ENCODE assay signal across 7 cellular contexts in the genomic region with DNA sequence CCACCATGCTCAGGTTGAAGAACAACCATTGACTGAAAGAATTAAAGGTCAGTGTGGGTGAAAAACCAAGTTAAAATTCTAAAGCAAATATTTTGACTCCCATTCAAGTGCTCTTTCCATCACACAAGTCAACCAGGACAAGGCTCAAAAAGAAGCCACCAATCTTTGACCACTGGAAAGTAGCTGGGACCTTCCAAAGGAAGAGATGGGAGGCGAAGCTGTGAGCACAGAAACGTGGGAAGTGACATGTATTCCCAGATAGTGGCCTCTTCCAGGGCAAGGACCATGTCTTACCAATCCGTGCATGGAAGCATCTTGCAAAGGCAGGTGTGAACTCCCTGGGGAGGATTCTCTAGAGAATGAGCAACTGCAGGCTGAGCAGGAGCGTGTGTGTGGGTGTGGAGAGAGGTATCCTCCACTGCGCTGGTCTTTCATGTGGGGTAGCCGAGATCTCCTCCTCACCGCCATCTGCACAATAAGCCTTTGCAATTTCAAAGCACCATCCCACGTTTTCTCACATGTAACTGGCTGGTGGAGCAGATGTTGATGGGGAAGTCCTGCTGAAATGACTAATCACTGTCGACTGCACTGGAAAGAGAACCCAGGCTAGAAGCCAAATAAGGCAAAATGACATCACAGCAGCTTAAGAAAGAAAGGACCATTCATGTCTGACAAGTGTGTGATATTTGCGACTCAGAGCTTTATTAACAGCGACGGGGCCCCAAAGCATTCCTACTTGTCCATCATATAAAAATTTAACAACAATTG.
DNase-seq lines count a peak whose midpoint lies in the region; ATAC-seq lines count a peak whose summit lies in the region.

No MANE protein-coding gene starts in this region.

- no peak overlapping the region for H3K4me3 Mint-ChIP-seq in activated naive CD8-positive, alpha-beta T cell
- no peak overlapping the region for H3K4me3 Mint-ChIP-seq in immature natural killer cell

- H3K27me3 Mint-ChIP-seq in activated naive CD8-positive, alpha-beta T cell, result peaks cover 4% of the 10 kb centered on the region
- peaks cover 0 to 4% (median 3%) of the 10 kb centered on the region in 3 donors for H3K27me3 Mint-ChIP-seq in immature natural killer cell (ENCODE audit: low read depth in 3 of 3)

- peak; percentile 87 for ATAC-seq in GM18867 (IDR thresholded peaks at IDR 0.05; ENCODE audit: unreplicated experiment)
- ATAC-seq in HG02610 (IDR thresholded peaks at IDR 0.05; ENCODE audit: unreplicated experiment), result peak; percentile 92

- peak; percentile 59 for DNase-seq in NCI-H2171 treated with DMSO at 0.1 percent for 48 hours (lab: John Stamatoyannopoulos, UW)
- peak; percentile 79 to 82 for DNase-seq in stimulated activated CD4-positive, alpha-beta T cell treated with anti-CD3 and anti-CD28 coated beads, Interleukin-15, amount 100 ng/mL, for 48 hours (ENCODE audit: low read depth in 2 of 2)
- DNase-seq in immature natural killer cell, result no peak
- DNase-seq in NCI-H146 (lab: John Stamatoyannopoulos, UW), result no peak

- peak overlapping the region; percentile 34 for H3K27ac Mint-ChIP-seq in activated naive CD8-positive, alpha-beta T cell
- no peak overlapping the region for H3K27ac Mint-ChIP-seq in immature natural killer cell

- H3K4me1 Mint-ChIP-seq in activated naive CD8-positive, alpha-beta T cell (ENCODE audit: low read depth), result peaks cover 25% of the 10 kb centered on the region
- peaks cover 5 to 10% of the 10 kb centered on the region in 2 donors for H3K4me1 Mint-ChIP-seq in immature natural killer cell

- no peaks in the 10 kb centered on the region for H3K36me3 Mint-ChIP-seq in activated naive CD8-positive, alpha-beta T cell
- no peaks in the 10 kb centered on the region for H3K36me3 Mint-ChIP-seq in immature natural killer cell

- H3K9me3 Mint-ChIP-seq in activated naive CD8-positive, alpha-beta T cell (ENCODE audit: low read depth), result no peaks in the 10 kb centered on the region
- H3K9me3 Mint-ChIP-seq in immature natural killer cell, result no peaks in the 10 kb centered on the region

Comparison
In these comparisons a context has a peak if more than half of its experiments do, and no peak if none do; other contexts are left out.
1. DNase-seq: peak in NCI-H2171 treated with DMSO at 0.1 percent for 48 hours (single experiment) and stimulated activated CD4-positive, alpha-beta T cell treated with anti-CD3 and anti-CD28 coated beads, Interleukin-15, amount 100 ng/mL, for 48 hours (2 of 2); none in immature natural killer cell (0 of 3) and NCI-H146 (single experiment).